In the genomic region with DNA sequence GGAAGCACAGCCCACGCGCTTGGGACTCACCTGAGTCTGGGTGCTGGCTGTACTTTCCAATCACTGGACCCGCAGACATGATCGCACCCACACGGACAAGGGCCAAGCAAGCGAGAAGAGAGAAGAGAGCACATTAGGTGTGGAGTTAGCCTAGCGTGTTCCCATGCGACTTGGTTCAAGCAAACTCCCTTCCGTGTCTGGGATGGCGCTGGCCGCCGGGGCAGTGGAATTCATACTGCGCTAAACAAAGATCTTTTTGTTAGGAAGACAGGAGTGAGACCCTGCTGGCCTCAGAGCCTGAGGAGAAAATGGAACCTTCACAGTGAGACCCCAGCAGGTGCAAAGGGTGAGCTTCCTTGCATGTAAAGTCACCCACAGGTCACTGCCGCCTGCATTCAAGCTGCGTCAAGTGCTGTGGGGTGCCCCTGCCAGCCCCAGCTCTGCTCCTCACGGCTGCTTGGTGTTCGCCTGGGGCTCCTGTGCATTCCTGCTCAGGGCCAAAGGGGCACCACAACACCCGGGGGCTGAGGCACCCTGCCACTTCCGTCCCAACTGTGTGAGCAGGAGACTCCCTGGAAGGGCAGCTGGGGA, we compare ENCODE assay signal across 22 cellular contexts. TPM values are rescaled to one million over a fixed set of nuclear protein-coding genes. Genes with fewer than 3 reads are reported as not detected.
DNase-seq lines count a peak whose midpoint lies in the region; ATAC-seq, FAIRE-seq and TF ChIP-seq lines count a peak whose summit lies in the region.
"Had no signal": no experiment of that assay in that cellular context is flagged by ENCODE, and none has a peak within 500 bp of the region (broad histone marks: within the 10 kb centered on the region; RNA-seq: fewer than 3 reads in every experiment).

No MANE protein-coding gene starts in this region.

- WGBS in H9 (ENCODE audit: extremely low coverage, insufficient read length, low lambda C conversion rate) = no CpG with 5 or more reads among the region's 19 CpGs
- WGBS in GM23248 (ENCODE audit: low coverage in 1 of 2, low lambda C conversion rate in 2 of 2, missing lambda C conversion rate in 2 of 2), 2 experiments = 94% methylated on average over 19 of the region's 19 CpGs

- H3K9me3 ChIP-seq in H9 (ENCODE audit: control insufficient read depth, low read depth, low read length) = no peaks in the 10 kb centered on the region
- H3K9me3 ChIP-seq in astrocyte (ENCODE audit: insufficient read depth, low read depth, low read length) = no peaks in the 10 kb centered on the region
- no peaks in the 10 kb centered on the region for H3K9me3 ChIP-seq in GM23248 (ENCODE audit: low read depth)
- H3K9me3 ChIP-seq: pancreas had no signal

- POLR2A ChIA-PET in MCF 10A (lab: Yijun Ruan, JAX) = no interaction called here

- no peak for TF ChIP-seq CTCF in H9 (conservative IDR thresholded peaks at IDR 0.05)
- no peak for TF ChIP-seq CTCF in astrocyte (IDR thresholded peaks at IDR 0.05; ENCODE audit: insufficient read depth, low read depth, low read length)
- TF ChIP-seq CTCF in MCF 10A (IDR thresholded peaks at IDR 0.05; ENCODE audit: unreplicated experiment) = no peak

- no peak overlapping the region for H3K4me2 ChIP-seq in H9 (ENCODE audit: insufficient read depth, insufficient read length, low read length)
- peak overlapping the region; percentile 28 for H3K4me2 ChIP-seq in astrocyte (ENCODE audit: low read length)
- H3K4me2 ChIP-seq in GM23248 (ENCODE audit: unreplicated experiment) = no peak overlapping the region

- H3K14ac ChIP-seq in H9 (ENCODE audit: insufficient read depth, low read length) = no peak overlapping the region

- no peak overlapping the region for H2BK5ac ChIP-seq in H9 (ENCODE audit: insufficient read length, low read length)

- H3K9me3 Mint-ChIP-seq in H9 (no peaks in the 10 kb centered on the region), astrocyte (ENCODE audit: unreplicated experiment) (no peaks in the 10 kb centered on the region), MCF 10A (ENCODE audit: unreplicated experiment) (no peaks in the 10 kb centered on the region)
- H3K9me3 Mint-ChIP-seq: activated T-cell treated with anti-CD3 and anti-CD28 coated beads, Interleukin-2, amount 50 U/mL, for 24 hours; CD4-positive, alpha-beta memory T cell had no signal

- H3K9ac ChIP-seq in H9 (ENCODE audit: extremely low read depth, insufficient read length, low read length) (no peak overlapping the region), astrocyte (ENCODE audit: low read length) (no peak overlapping the region), GM23248 (no peak overlapping the region)

- H2BK20ac ChIP-seq in H9 (ENCODE audit: low read depth, low read length, poor library complexity, severe bottlenecking) = no peak overlapping the region

- H3K27me3 Mint-ChIP-seq in H9 (ENCODE audit: low read depth) (no peaks in the 10 kb centered on the region), astrocyte (ENCODE audit: low read depth, unreplicated experiment) (peaks cover 4% of the 10 kb centered on the region), MCF 10A (ENCODE audit: insufficient read depth, unreplicated experiment) (no peaks in the 10 kb centered on the region)
- H3K27me3 Mint-ChIP-seq: activated T-cell treated with anti-CD3 and anti-CD28 coated beads, Interleukin-2, amount 50 U/mL, for 24 hours; CD4-positive, alpha-beta memory T cell had no signal

- H3K56ac ChIP-seq in H9 (ENCODE audit: insufficient read length, low read depth, low read length) = no peak overlapping the region

- no peak for FAIRE-seq in astrocyte (lab: Jason Lieb, UNC)
- FAIRE-seq: islet of Langerhans, pancreas had no signal

- no peak overlapping the region for H3K18ac ChIP-seq in H9 (ENCODE audit: insufficient read length, low read depth, low read length)

- no peak overlapping the region for H3K27ac ChIP-seq in H9 (ENCODE audit: insufficient read length, low read depth, low read length)
- no peak overlapping the region for H3K27ac ChIP-seq in astrocyte (ENCODE audit: low read depth, low read length)
- no peak overlapping the region for H3K27ac ChIP-seq in GM23248
- H3K27ac ChIP-seq: epithelial cell of prostate, pancreas had no signal

- H3K4me3 Mint-ChIP-seq in H9 = no peak overlapping the region
- no peak overlapping the region for H3K4me3 Mint-ChIP-seq in astrocyte (ENCODE audit: unreplicated experiment)
- no peak overlapping the region for H3K4me3 Mint-ChIP-seq in MCF 10A (ENCODE audit: unreplicated experiment)
- H3K4me3 Mint-ChIP-seq: activated T-cell treated with anti-CD3 and anti-CD28 coated beads, Interleukin-2, amount 50 U/mL, for 24 hours; CD4-positive, alpha-beta memory T cell had no signal

- peaks cover 24% of the 10 kb centered on the region for H3F3A ChIP-seq in GM23248 (ENCODE audit: insufficient read depth)

- H3K79me1 ChIP-seq in H9 (ENCODE audit: insufficient read depth, low read depth, low read length, poor library complexity, severe bottlenecking) = no peaks in the 10 kb centered on the region

- no peak overlapping the region for H2AK5ac ChIP-seq in H9 (ENCODE audit: insufficient read length, low read length)

- no peak overlapping the region for H3K23ac ChIP-seq in H9 (ENCODE audit: insufficient read length, low read depth, low read length)

- peaks cover 26 to 44% (median 30%) of the 10 kb centered on the region in 3 experiments for H3K36me3 Mint-ChIP-seq in H9 (ENCODE audit: insufficient read depth in 1 of 3, low read depth in 3 of 3)
- H3K36me3 Mint-ChIP-seq in astrocyte (ENCODE audit: low read depth, unreplicated experiment) = peaks cover 5% of the 10 kb centered on the region
- H3K36me3 Mint-ChIP-seq in MCF 10A (ENCODE audit: insufficient read depth, unreplicated experiment) = peaks cover 16% of the 10 kb centered on the region

- H3T11ph ChIP-seq in H9 (ENCODE audit: low read length) = no peak overlapping the region

- H3K27ac Mint-ChIP-seq in H9 (peak overlapping the region; percentile 6 to 83 (median 75); a peak in 3 of 7 replicates), astrocyte (ENCODE audit: unreplicated experiment) (no peak overlapping the region), MCF 10A (ENCODE audit: low read depth, unreplicated experiment) (no peak overlapping the region)
- H3K27ac Mint-ChIP-seq: activated T-cell treated with anti-CD3 and anti-CD28 coated beads, Interleukin-2, amount 50 U/mL, for 24 hours had no signal

- H2BK15ac ChIP-seq in H9 (ENCODE audit: low read depth, low read length) = no peak overlapping the region

- H4K20me1 ChIP-seq in H9 (ENCODE audit: control insufficient read depth, insufficient read depth, insufficient read length) = no peaks in the 10 kb centered on the region
- H4K20me1 ChIP-seq in astrocyte (ENCODE audit: insufficient read depth, low read length) = no peaks in the 10 kb centered on the region
- H4K20me1 ChIP-seq in GM23248 (ENCODE audit: insufficient read depth) = no peaks in the 10 kb centered on the region

- no peak for DNase-seq in H9
- no peak for DNase-seq in astrocyte (ENCODE audit: low read depth)
- DNase-seq in inferior parietal cortex (ENCODE audit: extremely low spot score) = peak; percentile 22
- peak; percentile 64 for DNase-seq in pons (ENCODE audit: low spot score)
- DNase-seq in activated CD4-positive, CD25-positive, alpha-beta regulatory T cell treated with anti-CD3 and anti-CD28 coated beads, Interleukin-2, amount 50 U/mL, for 72 hours = no peak
- DNase-seq in GM23248 = no peak
- no peak for DNase-seq in MCF 10A (ENCODE audit: unreplicated experiment)
- DNase-seq: activated CD8-positive, alpha-beta memory T cell treated with anti-CD3 and anti-CD28 coated beads for 24 hours; activated naive CD4-positive, alpha-beta T cell treated with Interleukin-2 at 50 U/mL for 16 hours; activated T-cell treated with anti-CD3 and anti-CD28 coated beads, Interleukin-2, amount 50 U/mL, for 24 hours; amniotic stem cell; CD4-positive, alpha-beta memory T cell; GDM1; mammary epithelial cell; NCI-H1048; NCI-H82; SW 1271 had no signal

- ATAC-seq in GM21515 (IDR thresholded peaks at IDR 0.05; ENCODE audit: unreplicated experiment) = no peak
- ATAC-seq: activated CD4-positive, CD25-positive, alpha-beta regulatory T cell treated with anti-CD3 and anti-CD28 coated beads, Interleukin-2, amount 50 U/mL, for 24 hours; pancreas had no signal

- H3K4ac ChIP-seq in H9 (ENCODE audit: low read depth, low read length) = no peak overlapping the region

- BruUV-seq in MCF 10A (replicated peaks; lab: Mats Ljungman, UMichigan) = no TSS peak

- no peak overlapping the region for H4K91ac ChIP-seq in H9 (ENCODE audit: insufficient read length, low read depth, low read length)

- H2BK120ac ChIP-seq in H9 (ENCODE audit: low read depth, low read length, poor library complexity, severe bottlenecking) = no peak overlapping the region

- H2AFZ ChIP-seq in H9 (ENCODE audit: low read length) (no peak overlapping the region), astrocyte (ENCODE audit: low read depth, low read length) (no peak overlapping the region), GM23248 (no peak overlapping the region)

- no peak overlapping the region for H2BK12ac ChIP-seq in H9 (ENCODE audit: insufficient read length, low read depth, low read length)

- H4K8ac ChIP-seq in H9 (replicated peaks; ENCODE audit: insufficient read length, low read depth, low read length) = no peak overlapping the region

- H3K27me3 ChIP-seq in H9 (ENCODE audit: insufficient read depth, low read length) (no peaks in the 10 kb centered on the region), astrocyte (ENCODE audit: insufficient read depth, low read length) (peaks cover 4% of the 10 kb centered on the region), GM23248 (replicated peaks; ENCODE audit: insufficient read depth) (no peaks in the 10 kb centered on the region)
- H3K27me3 ChIP-seq: pancreas had no signal

- no peaks in the 10 kb centered on the region for H3K9me2 ChIP-seq in GM23248 (ENCODE audit: insufficient read depth)

- H3K36me3 ChIP-seq in astrocyte (ENCODE audit: insufficient read depth, low read length) (no peaks in the 10 kb centered on the region), GM23248 (ENCODE audit: low read depth) (no peaks in the 10 kb centered on the region; the same call in 1 of the 2 replicates)

- H4K5ac ChIP-seq in H9 (ENCODE audit: insufficient read length, low read depth, low read length) = no peak overlapping the region

- peaks cover 34 to 35% of the 10 kb centered on the region in 2 experiments for H3K4me1 Mint-ChIP-seq in H9
- peaks cover 16% of the 10 kb centered on the region for H3K4me1 Mint-ChIP-seq in astrocyte (ENCODE audit: low read depth, unreplicated experiment)
- H3K4me1 Mint-ChIP-seq in MCF 10A (ENCODE audit: insufficient read depth, unreplicated experiment) = peaks cover 11% of the 10 kb centered on the region

- intact Hi-C loops in MCF 10A (cut with micrococcal nuclease) = no loop called here

- in situ Hi-C loops in GM23248 (cut with MboI) = no loop called here

- H3K4me1 ChIP-seq in H9 (ENCODE audit: insufficient read depth, low read length) (peaks cover 13% of the 10 kb centered on the region), astrocyte (ENCODE audit: insufficient read depth, low read length) (peaks cover 24% of the 10 kb centered on the region), GM23248 (ENCODE audit: insufficient read depth) (peaks cover 22% of the 10 kb centered on the region)
- H3K4me1 ChIP-seq: pancreas had no signal

- no peaks in the 10 kb centered on the region for H3K23me2 ChIP-seq in H9 (ENCODE audit: insufficient read length, low read depth, low read length, poor library complexity, severe bottlenecking)

- no peaks in the 10 kb centered on the region for H3K79me2 ChIP-seq in H9 (ENCODE audit: insufficient read depth, low read length)
- H3K79me2 ChIP-seq in astrocyte (ENCODE audit: insufficient read depth, low read length) = no peaks in the 10 kb centered on the region
- H3K79me2 ChIP-seq in GM23248 (ENCODE audit: insufficient read depth) = no peaks in the 10 kb centered on the region

- CTCF ChIA-PET in MCF 10A (lab: Yijun Ruan, JAX) = interaction anchor here (0.9 to 1.1 kb wide), 2 partner anchors 9 to 187 kb away, joined by 4 read pairs; no protein-coding TSS in a partner anchor

- H3K4me3 ChIP-seq in astrocyte (ENCODE audit: insufficient read depth, low read depth, low read length) (no peak overlapping the region), GM23248 (no peak overlapping the region)
- H3K4me3 ChIP-seq: pancreas had no signal

RNA-seq across cellular contexts. Expression of gene PSMG4, which starts 26.4 kb away (rescaled TPM):
- total RNA-seq in H9 (2021) (27.3 and 29.3 TPM in 2 replicates), astrocyte (22.2 and 23.4 TPM in 2 replicates), MCF 10A (2022) (27.9 and 40.0 TPM in 2 replicates)
- 20.0 and 24.5 TPM in 2 replicates for total RNA-seq in GM23248 (2014; rRNA removed; shearing (Covaris generic))
- 46.9 and 47.1 TPM in 2 replicates for polyA plus RNA-seq in GM23248 (2016; fragmentation: Nextera tagmentation; extraction: Ambion mirVana)

RNA-seq across cellular contexts. Expression of gene TUBB2B, which starts 57.7 kb away (rescaled TPM):
- total RNA-seq in H9 (2021) = 317 and 320 TPM in 2 replicates
- 124 and 144 TPM in 2 replicates for total RNA-seq in astrocyte
- total RNA-seq in GM23248 (2014; rRNA removed; shearing (Covaris generic)) = 8.5 and 10.4 TPM in 2 replicates
- polyA plus RNA-seq in GM23248 (2016; fragmentation: Nextera tagmentation; extraction: Ambion mirVana) = 8.1 and 9.0 TPM in 2 replicates
- total RNA-seq in MCF 10A (2022) = 0.47 and 0.54 TPM in 2 replicates
- total RNA-seq: CD4-positive, alpha-beta memory T cell had no signal

Comparison
In these comparisons a context has a peak if more than half of its experiments do, and no peak if none do; other contexts are left out.
1. DNase-seq: peak in inferior parietal cortex (single experiment) and pons (single experiment); none in H9 (single experiment), astrocyte (single experiment), activated CD4-positive, CD25-positive, alpha-beta regulatory T cell treated with anti-CD3 and anti-CD28 coated beads, Interleukin-2, amount 50 U/mL, for 72 hours (single experiment), GM23248 (single experiment) and MCF 10A (single experiment).
2. H3K27ac Mint-ChIP-seq: peak in H9 (3 of 3); none in astrocyte (single experiment) and MCF 10A (single experiment).
3. RNA of gene TUBB2B, which starts 57.7 kb away (total RNA-seq): 317 to 320 TPM in H9 and 124 to 144 TPM in astrocyte; 8.5 to 10.4 TPM in GM23248 and 0.47 to 0.54 TPM in MCF 10A; every median in the first group is over 10 times any median in the second.